Comparison of ENCODE assay signal across 10 cellular contexts in genomic region chr5:150144211-150144801, GRCh38. TPM values are rescaled to one million over a fixed set of nuclear protein-coding genes. Genes with fewer than 3 reads are reported as not detected.
DNase-seq lines count a peak whose midpoint lies in the region; ATAC-seq and TF ChIP-seq lines count a peak whose summit lies in the region.
"Had no signal": no experiment of that assay in that cellular context is flagged by ENCODE, and none has a peak within 500 bp of the region (broad histone marks: within the 10 kb centered on the region; RNA-seq: fewer than 3 reads in every experiment).

No MANE protein-coding gene starts in this region.

- no peaks in the 10 kb centered on the region for H3K4me1 ChIP-seq in prostate gland (replicated peaks)

- H3K27me3 ChIP-seq in prostate gland (replicated peaks; ENCODE audit: insufficient read depth) = no peaks in the 10 kb centered on the region

- TF ChIP-seq POLR2A in prostate gland (IDR thresholded peaks at IDR 0.05) = no peak

- peak; percentile 56 to 69 for ATAC-seq in left cardiac atrium
- ATAC-seq in GM18502 (IDR thresholded peaks at IDR 0.05; ENCODE audit: poor library complexity, unreplicated experiment) = no peak

- TF ChIP-seq CTCF in prostate gland (IDR thresholded peaks at IDR 0.05) = no peak

- H3K4me3 ChIP-seq in prostate gland = no peak overlapping the region

- 59% methylated on average over 14 of the region's 14 CpGs for WGBS in prostate gland

- H3K27ac ChIP-seq in prostate gland = peak overlapping the region; percentile 70 to 71

- DNase-seq in Ammon's horn (ENCODE audit: low spot score) = peak; percentile 27
- DNase-seq in amniotic epithelial cell (ENCODE audit: low read depth) = peak; percentile 90
- peak; percentile 75 for DNase-seq in left cardiac atrium
- DNase-seq in prostate gland (ENCODE audit: low spot score) = no peak
- DNase-seq in NCI-H774 (lab: John Stamatoyannopoulos, UW) = no peak
- DNase-seq in effector CD4-positive, alpha-beta T cell = no peak
- no peak for DNase-seq in HuH-7 (ENCODE audit: low spot score)
- DNase-seq: NCI-H2029 treated with DMSO at 0.1 percent for 48 hours had no signal

- no peaks in the 10 kb centered on the region for H3K9me3 ChIP-seq in prostate gland

- no peaks in the 10 kb centered on the region for H3K36me3 ChIP-seq in prostate gland

- intact Hi-C loops in left cardiac atrium (cut with DNase I) = no loop called here
- intact Hi-C loops in prostate gland (cut with DNase I) = no loop called here

RNA-seq across cellular contexts. Expression of gene PDGFRB, which starts 11.3 kb away (rescaled TPM):
- total RNA-seq in left cardiac atrium (10 to 100 TPM; 62.9 to 68.3 TPM), prostate gland (100 to 1,000 TPM in 1 of 2 donors, 10 to 100 TPM in 1; 14.5 to 161 TPM)

RNA-seq across cellular contexts. Expression of gene CDX1, which starts 22.3 kb away (rescaled TPM):
- total RNA-seq in left cardiac atrium (not detected), prostate gland (1 to 10 TPM in 1 of 2 donors, not detected in 1; 3.2 TPM)

RNA-seq across cellular contexts. Expression of gene SLC6A7, which starts 45.6 kb away (rescaled TPM):
- total RNA-seq in left cardiac atrium (not detected), prostate gland (not detected)
- total RNA-seq: mucosa of gallbladder had no signal

RNA-seq across cellular contexts. Expression of gene CSF1R, which starts 58.0 kb away (rescaled TPM):
- total RNA-seq in left cardiac atrium (10 to 100 TPM; 18.3 to 41.6 TPM), prostate gland (10 to 100 TPM; 11.0 to 36.4 TPM)

Comparison
In these comparisons a context has a peak if more than half of its experiments do, and no peak if none do; other contexts are left out.
1. DNase-seq: peak in Ammon's horn (single experiment), amniotic epithelial cell (single experiment) and left cardiac atrium (single experiment); none in prostate gland (single experiment), NCI-H774 (single experiment), effector CD4-positive, alpha-beta T cell (single experiment) and HuH-7 (single experiment).